In genomic region chr1:214898154-214898553, GRCh38 we compare ENCODE assay signal across 20 cellular contexts.
DNase-seq lines count a peak whose midpoint lies in the region; ATAC-seq, FAIRE-seq and TF ChIP-seq lines count a peak whose summit lies in the region.
"Had no signal": no experiment of that assay in that cellular context is flagged by ENCODE, and none has a peak within 500 bp of the region (broad histone marks: within the 10 kb centered on the region; RNA-seq: fewer than 3 reads in every experiment).

No MANE protein-coding gene starts in this region.

- H3K9me1 ChIP-seq in IMR-90 (ENCODE audit: insufficient read depth, low read length) = no peaks in the 10 kb centered on the region

- H3K27me3 Mint-ChIP-seq in WTC11 (ENCODE audit: low read depth) = no peaks in the 10 kb centered on the region
- H3K27me3 Mint-ChIP-seq: CD4-positive, CD25-positive, alpha-beta regulatory T cell; CD8-positive, alpha-beta memory T cell had no signal

- H4K20me1 ChIP-seq in IMR-90 (ENCODE audit: insufficient read depth, low read length) = no peaks in the 10 kb centered on the region

- DNase-seq in IMR-90 (no peak), NCI-H146 treated with DMSO at 0.1 percent for 48 hours (lab: John Stamatoyannopoulos, UW; ENCODE audit: unreplicated experiment) (peak; percentile 6), WTC11 (ENCODE audit: low spot score) (no peak), mucosa of descending colon (no peak), small intestine (no peak), retina (no peak)
- DNase-seq: ACHN; BE2C; C1 segment of cervical spinal cord; CD4-positive, CD25-positive, alpha-beta regulatory T cell; CD8-positive, alpha-beta memory T cell; DMS 273 treated with DMSO at 0.1 percent for 48 hours; DMS53; DND-41; EL had no signal

- TF ChIP-seq RAD21 in IMR-90 (IDR thresholded peaks at IDR 0.05; ENCODE audit: low read length) = no peak

- TF ChIP-seq POLR2A in IMR-90 (IDR thresholded peaks at IDR 0.05; ENCODE audit: low read depth, low read length) = no peak

- no peak overlapping the region for H2BK20ac ChIP-seq in IMR-90 (ENCODE audit: low read depth, low read length)

- no peak overlapping the region for H3K56ac ChIP-seq in IMR-90 (ENCODE audit: extremely low read depth, insufficient read depth, low read length)

- H2BK120ac ChIP-seq in IMR-90 (ENCODE audit: low read depth, low read length) = peak overlapping the region; percentile 52; the same call in 1 of the 2 replicates

- H3K4me3 ChIP-seq in IMR-90 (ENCODE audit: insufficient read depth, low read depth, low read length) = no peak overlapping the region
- H3K4me3 ChIP-seq in mucosa of descending colon = no peak overlapping the region
- H3K4me3 ChIP-seq in small intestine (ENCODE audit: low read depth in 1 of 2, low read length in 2 of 2) = no peak overlapping the region
- H3K4me3 ChIP-seq: GM12878, HAP-1 had no signal

- in situ Hi-C loops in IMR-90 (cut with MboI; ENCODE audit: low sequenced_read_pairs) = no loop called here

- H3K9me3 ChIP-seq in IMR-90 (ENCODE audit: control insufficient read depth, insufficient read depth, low read length) (no peaks in the 10 kb centered on the region), mucosa of descending colon (no peaks in the 10 kb centered on the region), small intestine (ENCODE audit: control insufficient read depth, low read depth) (no peaks in the 10 kb centered on the region)
- H3K9me3 ChIP-seq: BE2C, HAP-1 had no signal

- no peak overlapping the region for H3K4me3 Mint-ChIP-seq in WTC11
- H3K4me3 Mint-ChIP-seq: CD4-positive, CD25-positive, alpha-beta regulatory T cell; CD8-positive, alpha-beta memory T cell had no signal

- H2BK5ac ChIP-seq in IMR-90 (ENCODE audit: low read depth, low read length, poor library complexity, severe bottlenecking) = no peak overlapping the region

- H3K4me1 ChIP-seq in IMR-90 (ENCODE audit: control insufficient read depth, insufficient read depth, low read length) = peaks cover 9% of the 10 kb centered on the region; the same call in 1 of the 2 replicates
- H3K4me1 ChIP-seq in mucosa of descending colon (ENCODE audit: low read depth) = no peaks in the 10 kb centered on the region
- no peaks in the 10 kb centered on the region for H3K4me1 ChIP-seq in small intestine (ENCODE audit: control insufficient read depth in 2 of 2, insufficient read depth in 1 of 2, low read depth in 1 of 2, low read length in 1 of 2)
- H3K4me1 ChIP-seq: BE2C had no signal

- H3K18ac ChIP-seq in IMR-90 (ENCODE audit: low read depth, low read length) = no peak overlapping the region

- intact Hi-C loops in IMR-90 (cut with micrococcal nuclease) = no loop called here
- intact Hi-C loops in mucosa of descending colon (cut with DNase I, micrococcal nuclease) = no loop called here

- no peak overlapping the region for H4K91ac ChIP-seq in IMR-90 (ENCODE audit: insufficient read depth, low read depth, low read length)

- H3K4me1 Mint-ChIP-seq in WTC11 = peaks cover 7% of the 10 kb centered on the region; the same call in 1 of the 2 replicates
- H3K4me1 Mint-ChIP-seq: CD4-positive, CD25-positive, alpha-beta regulatory T cell; CD8-positive, alpha-beta memory T cell had no signal

- no peak overlapping the region for H2BK15ac ChIP-seq in IMR-90 (ENCODE audit: low read depth, low read length)

- H3K23ac ChIP-seq in IMR-90 (ENCODE audit: low read depth, low read length) = no peak overlapping the region

- no TSS peak for BruUV-seq in IMR-90 (replicated peaks; lab: Mats Ljungman, UMichigan)

- H3K27ac Mint-ChIP-seq in WTC11 = no peak overlapping the region
- H3K27ac Mint-ChIP-seq: CD4-positive, CD25-positive, alpha-beta regulatory T cell; CD8-positive, alpha-beta memory T cell had no signal

- H3K4ac ChIP-seq in IMR-90 (ENCODE audit: low read depth, low read length) = peak overlapping the region; percentile 26; the same call in 1 of the 2 replicates

- H4K8ac ChIP-seq in IMR-90 (ENCODE audit: low read depth in 2 of 2, low read length in 2 of 2) = no peak overlapping the region

- no peaks in the 10 kb centered on the region for H3K36me3 Mint-ChIP-seq in WTC11
- H3K36me3 Mint-ChIP-seq: CD4-positive, CD25-positive, alpha-beta regulatory T cell; CD8-positive, alpha-beta memory T cell had no signal

- H4K5ac ChIP-seq in IMR-90 (ENCODE audit: low read depth, low read length) = no peak overlapping the region

- POLR2A ChIA-PET in IMR-90 (lab: Charles Lee; ENCODE audit: unreplicated experiment) = no interaction called here
- POLR2A ChIA-PET in WTC11 (lab: Charles Lee) = no interaction called here

- no peak overlapping the region for H2AK9ac ChIP-seq in IMR-90 (replicated peaks; ENCODE audit: low read depth, low read length, poor library complexity)

- H3K9ac ChIP-seq in IMR-90 (ENCODE audit: low read depth, low read length) = no peak overlapping the region

- dilution Hi-C loops in IMR-90 (cut with HindIII; ENCODE audit: low sequenced_read_pairs, unreplicated experiment) = no loop called here

- H3K27me3 ChIP-seq in IMR-90 (ENCODE audit: control insufficient read depth, insufficient read depth, low read length) (no peaks in the 10 kb centered on the region), small intestine (ENCODE audit: control insufficient read depth in 2 of 2, insufficient read depth in 2 of 2, low read length in 2 of 2) (no peaks in the 10 kb centered on the region)
- H3K27me3 ChIP-seq: BE2C had no signal

- no peak overlapping the region for H3K4me2 ChIP-seq in IMR-90 (ENCODE audit: low read depth, low read length)

- H2AK5ac ChIP-seq in IMR-90 (ENCODE audit: low read depth, low read length) = peak overlapping the region; percentile 26; the same call in 1 of the 2 replicates

- no peak overlapping the region for H2AFZ ChIP-seq in IMR-90 (replicated peaks; ENCODE audit: low read length, poor library complexity)

- peaks cover 4% of the 10 kb centered on the region for H3K9me3 Mint-ChIP-seq in WTC11
- H3K9me3 Mint-ChIP-seq: CD4-positive, CD25-positive, alpha-beta regulatory T cell had no signal

- no peak for FAIRE-seq in small intestine (lab: Jason Lieb, UNC)
- FAIRE-seq: A204.1, GM12878, GM19239 had no signal

- no peak overlapping the region for H3K14ac ChIP-seq in IMR-90 (replicated peaks; ENCODE audit: low read depth, low read length)

- CTCF ChIA-PET in IMR-90 (lab: Yijun Ruan, JAX) = no interaction called here
- CTCF ChIA-PET in WTC11 (lab: Charles Lee) = interaction anchor here (0.6 kb wide), 1 partner anchor 75 kb away, joined by 4 read pairs; no protein-coding TSS in a partner anchor

- WGBS in IMR-90 (ENCODE audit: extremely low coverage in 2 of 2, insufficient read length in 1 of 2), 2 experiments = 94% methylated on average over 5 of the region's 8 CpGs; no CpG with 5 or more reads in 1 of the 2 experiments
- 82 to 86% (median 82%) methylated on average over 8 of the region's 8 CpGs for WGBS in small intestine, 3 donors

- H3K79me1 ChIP-seq in IMR-90 (ENCODE audit: low read depth in 1 of 2, low read length in 2 of 2) = no peaks in the 10 kb centered on the region

- no peak overlapping the region for H3K27ac ChIP-seq in IMR-90 (ENCODE audit: insufficient read depth, low read length)
- H3K27ac ChIP-seq in small intestine (ENCODE audit: low read depth in 1 of 2, low read length in 1 of 2) = no peak overlapping the region
- H3K27ac ChIP-seq: HL-60 had no signal

- TF ChIP-seq CTCF in IMR-90 (conservative IDR thresholded peaks at IDR 0.05; ENCODE audit: low read depth, low read length) (no peak), WTC11 (IDR thresholded peaks at IDR 0.05) (no peak), mucosa of descending colon (IDR thresholded peaks at IDR 0.05) (no peak)

- ATAC-seq in IMR-90 (ENCODE audit: low read depth) = no peak
- peak; percentile 67 for ATAC-seq in WTC11
- no peak for ATAC-seq in mucosa of descending colon
- ATAC-seq: GM12878 had no signal

- H3K36me3 ChIP-seq in IMR-90 (ENCODE audit: control insufficient read depth, insufficient read depth, low read length) = no peaks in the 10 kb centered on the region
- no peaks in the 10 kb centered on the region for H3K36me3 ChIP-seq in mucosa of descending colon (ENCODE audit: low read depth)
- no peaks in the 10 kb centered on the region for H3K36me3 ChIP-seq in small intestine (ENCODE audit: control insufficient read depth in 2 of 2, insufficient read depth in 2 of 2, low read length in 2 of 2)
- H3K36me3 ChIP-seq: BE2C, HAP-1 had no signal

TF ChIP-seq in IMR-90, 13 proteins besides CTCF, POLR2A, EP300 and RAD21:
- TF ChIP-seq MAZ (IDR thresholded peaks at IDR 0.05; ENCODE audit: borderline replicate concordance, low read depth, low read length) = no peak
TF ChIP-seq in IMR-90: peak in this region for 0.

TF ChIP-seq in WTC11, 78 proteins besides CTCF, POLR2A, EP300 and RAD21 (continues in another document):
- no peak for TF ChIP-seq NR3C1 (CRISPR knock-in tag; conservative IDR thresholded peaks at IDR 0.05; ENCODE audit: low read depth)
- TF ChIP-seq, protein P1, sequence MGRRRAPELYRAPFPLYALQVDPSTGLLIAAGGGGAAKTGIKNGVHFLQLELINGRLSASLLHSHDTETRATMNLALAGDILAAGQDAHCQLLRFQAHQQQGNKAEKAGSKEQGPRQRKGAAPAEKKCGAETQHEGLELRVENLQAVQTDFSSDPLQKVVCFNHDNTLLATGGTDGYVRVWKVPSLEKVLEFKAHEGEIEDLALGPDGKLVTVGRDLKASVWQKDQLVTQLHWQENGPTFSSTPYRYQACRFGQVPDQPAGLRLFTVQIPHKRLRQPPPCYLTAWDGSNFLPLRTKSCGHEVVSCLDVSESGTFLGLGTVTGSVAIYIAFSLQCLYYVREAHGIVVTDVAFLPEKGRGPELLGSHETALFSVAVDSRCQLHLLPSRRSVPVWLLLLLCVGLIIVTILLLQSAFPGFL (CRISPR knock-in tag; IDR thresholded peaks at IDR 0.05; ENCODE audit: borderline replicate concordance) = no peak
